ENCODE assay signal across 18 cellular contexts in genomic region chr12:18926188-18926587, GRCh38.
DNase-seq lines count a peak whose midpoint lies in the region; ATAC-seq, FAIRE-seq and TF ChIP-seq lines count a peak whose summit lies in the region.
"Had no signal": no experiment of that assay in that cellular context is flagged by ENCODE, and none has a peak within 500 bp of the region (broad histone marks: within the 10 kb centered on the region; RNA-seq: fewer than 3 reads in every experiment).

No MANE protein-coding gene starts in this region.

- peak; percentile 93 for TF ChIP-seq EP300 in neural cell (conservative IDR thresholded peaks at IDR 0.05; ENCODE audit: poor library complexity, severe bottlenecking)

- no peak overlapping the region for H3K9ac ChIP-seq in neural cell (ENCODE audit: low read length)
- no peak overlapping the region for H3K9ac ChIP-seq in kidney (ENCODE audit: low read length in 2 of 2)
- H3K9ac ChIP-seq: BLaER1 treated with 17β-estradiol and CSF1 and Interleukin-3, amounts not matched to agents 10 nM and 100 nM had no signal

- no peaks in the 10 kb centered on the region for H4K20me1 ChIP-seq in neural cell (ENCODE audit: insufficient read depth)
- H4K20me1 ChIP-seq: BLaER1 treated with 17β-estradiol and CSF1 and Interleukin-3, amounts not matched to agents 10 nM and 100 nM had no signal

- H3F3A ChIP-seq in neural cell (ENCODE audit: insufficient read depth, low read length, poor library complexity, severe bottlenecking), result no peaks in the 10 kb centered on the region

- no peaks in the 10 kb centered on the region for H3K9me2 ChIP-seq in neural cell (ENCODE audit: insufficient read depth, low read length)

- no peak overlapping the region for H2AFZ ChIP-seq in neural cell (ENCODE audit: low read depth, low read length)
- H2AFZ ChIP-seq: GM23338 had no signal

- no peak overlapping the region for H3K4me2 ChIP-seq in neural cell (ENCODE audit: low read length)
- H3K4me2 ChIP-seq: BLaER1 treated with 17β-estradiol and CSF1 and Interleukin-3, amounts not matched to agents 10 nM and 100 nM; GM23338 had no signal

- peak overlapping the region; percentile 64 for H3K27ac ChIP-seq in neural cell (ENCODE audit: low read length)
- no peak overlapping the region for H3K27ac ChIP-seq in kidney (ENCODE audit: low read depth in 2 of 2, low read length in 2 of 2)
- H3K27ac ChIP-seq: BLaER1 treated with 17β-estradiol and CSF1 and Interleukin-3, amounts not matched to agents 10 nM and 100 nM had no signal

- H3K4me3 ChIP-seq in neural cell (ENCODE audit: low read length) (no peak overlapping the region), kidney (ENCODE audit: low read length in 2 of 2) (no peak overlapping the region)
- H3K4me3 ChIP-seq: BLaER1 treated with 17β-estradiol and CSF1 and Interleukin-3, amounts not matched to agents 10 nM and 100 nM; GM23338 had no signal

- no peaks in the 10 kb centered on the region for H3K36me3 ChIP-seq in neural cell (ENCODE audit: insufficient read depth, low read length)
- no peaks in the 10 kb centered on the region for H3K36me3 ChIP-seq in kidney (ENCODE audit: control insufficient read depth in 1 of 2, insufficient read depth in 2 of 2, low read length in 2 of 2)
- H3K36me3 ChIP-seq: BLaER1 treated with 17β-estradiol and CSF1 and Interleukin-3, amounts not matched to agents 10 nM and 100 nM had no signal

- H3K27me3 ChIP-seq in neural cell (ENCODE audit: insufficient read depth, low read depth, low read length), result no peaks in the 10 kb centered on the region
- H3K27me3 ChIP-seq: BLaER1 treated with 17β-estradiol and CSF1 and Interleukin-3, amounts not matched to agents 10 nM and 100 nM had no signal

- TF ChIP-seq RAD21 in neural cell (conservative IDR thresholded peaks at IDR 0.05), result peak; percentile 49

- H3K4me1 ChIP-seq in kidney (ENCODE audit: control insufficient read depth in 1 of 2, insufficient read depth in 1 of 2, low read depth in 1 of 2, low read length in 2 of 2), result no peaks in the 10 kb centered on the region

- no peaks in the 10 kb centered on the region for H3K9me3 ChIP-seq in neural cell (ENCODE audit: low read length)
- H3K9me3 ChIP-seq in kidney (ENCODE audit: control insufficient read depth in 1 of 2, low read length in 2 of 2), result no peaks in the 10 kb centered on the region

- intact Hi-C loops in kidney (cut with DNase I), result no loop called here

- TF ChIP-seq CTCF in neural cell (IDR thresholded peaks at IDR 0.05; ENCODE audit: poor library complexity, severe bottlenecking) (peak; percentile 15), kidney (IDR thresholded peaks at IDR 0.05; ENCODE audit: borderline replicate concordance, extremely low read depth, insufficient read depth) (no peak)

- H3K79me2 ChIP-seq in neural cell (replicated peaks; ENCODE audit: insufficient read depth, low read length), result no peaks in the 10 kb centered on the region

- FAIRE-seq in GM12892 (lab: Jason Lieb, UNC) (no peak), kidney (lab: Jason Lieb, UNC) (no peak)
- FAIRE-seq: HepG2, HTR-8/SVneo had no signal

- peak in 2 of 3 experiments; percentile 67 to 70 for DNase-seq in NCI-H1417 (lab: John Stamatoyannopoulos, UW)
- no peak for DNase-seq in NCI-H1417 treated with DMSO at 0.1 percent for 48 hours (lab: John Stamatoyannopoulos, UW)
- DNase-seq in NCI-H187 treated with DMSO at 0.1 percent for 48 hours (lab: John Stamatoyannopoulos, UW), result peak; percentile 44
- peak; percentile 63 to 85 for DNase-seq in NCI-H524 (lab: John Stamatoyannopoulos, UW)
- DNase-seq in GM12892 (ENCODE audit: insufficient read length), result no peak
- DNase-seq in kidney, result no peak
- DNase-seq: 8988T; ACHN; CD4-positive, CD25-positive, alpha-beta regulatory T cell; DND-41; GDM1; H9 had no signal

- ATAC-seq in HG03469 (IDR thresholded peaks at IDR 0.05; ENCODE audit: unreplicated experiment), result no peak
- ATAC-seq: GM23338, HepG2 had no signal

- TF ChIP-seq POLR2A in GM12892 (IDR thresholded peaks at IDR 0.05; ENCODE audit: low read depth, low read length), result no peak

TF ChIP-seq in neural cell, 6 proteins besides CTCF, POLR2A, EP300 and RAD21:
- no peak for TF ChIP-seq TAF1 (IDR thresholded peaks at IDR 0.05; ENCODE audit: low read depth)
- TF ChIP-seq POLR2AphosphoS5 (IDR thresholded peaks at IDR 0.05), result peak; percentile 87
- peak; percentile 95 for TF ChIP-seq REST (IDR thresholded peaks at IDR 0.05; ENCODE audit: borderline replicate concordance)
- TF ChIP-seq EZH2 (IDR thresholded peaks at IDR 0.05; ENCODE audit: borderline replicate concordance, insufficient read depth, low read length, poor library complexity, severe bottlenecking), result no peak
- peak; percentile 22 for TF ChIP-seq SMC3 (conservative IDR thresholded peaks at IDR 0.05; ENCODE audit: poor library complexity)
- peak; percentile 28 for TF ChIP-seq MXI1 (conservative IDR thresholded peaks at IDR 0.05; ENCODE audit: poor library complexity, severe bottlenecking)
TF ChIP-seq in neural cell: peak in this region for 4.

Comparison
In these comparisons a context has a peak if more than half of its experiments do, and no peak if none do; other contexts are left out.
1. DNase-seq: peak in NCI-H1417 (2 of 3), NCI-H187 treated with DMSO at 0.1 percent for 48 hours (single experiment) and NCI-H524 (2 of 2); none in NCI-H1417 treated with DMSO at 0.1 percent for 48 hours (single experiment), GM12892 (single experiment) and kidney (single experiment).